Comparison of ENCODE assay signal across 8 cellular contexts in the genomic region with DNA sequence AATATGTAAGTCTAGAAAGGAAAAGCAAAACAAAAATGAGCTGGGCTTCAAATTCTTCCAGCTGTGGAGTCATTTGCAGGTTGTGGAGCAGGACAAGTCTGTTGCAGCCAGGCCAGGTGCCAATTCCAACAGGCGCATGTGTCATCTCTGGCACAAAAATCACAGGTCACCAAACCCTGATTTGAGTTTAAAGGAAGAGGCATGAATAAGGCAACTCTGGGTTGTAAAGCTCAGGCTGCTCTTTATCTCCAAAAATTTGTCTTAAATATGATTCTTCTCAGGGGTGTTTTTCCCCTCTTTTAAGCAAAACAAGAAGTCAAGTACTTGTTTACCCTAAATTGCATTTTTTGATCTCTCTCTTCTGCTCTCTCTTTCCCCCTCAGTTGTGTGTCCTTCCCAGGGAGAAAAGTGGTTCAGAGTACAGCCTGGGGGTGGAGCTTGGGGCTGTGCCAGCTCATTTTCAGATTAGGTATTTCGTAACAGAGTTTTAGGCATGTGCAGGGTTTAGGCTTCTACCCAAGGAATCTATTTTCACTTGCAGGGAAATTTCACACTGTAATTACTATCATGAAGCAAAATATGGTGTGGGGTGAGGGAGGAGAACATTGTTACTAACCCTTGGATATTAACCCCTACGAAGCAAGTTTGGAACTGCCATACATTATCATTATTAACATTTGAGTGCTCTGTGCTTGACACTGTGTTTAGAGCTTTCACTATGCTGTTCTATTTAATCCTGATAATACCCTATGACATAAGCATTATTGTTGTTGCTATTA. TPM values are rescaled to one million over a fixed set of nuclear protein-coding genes. Genes with fewer than 3 reads are reported as not detected.
DNase-seq lines count a peak whose midpoint lies in the region; ATAC-seq and TF ChIP-seq lines count a peak whose summit lies in the region.

No MANE protein-coding gene starts in this region.

- H3K36me3 ChIP-seq in osteoblast (ENCODE audit: insufficient read depth, low read length): no peaks in the 10 kb centered on the region

- peaks cover 15% of the 10 kb centered on the region for H3K4me1 ChIP-seq in osteoblast (ENCODE audit: insufficient read depth, low read length)

- peak overlapping the region; percentile 73 for H3K4me2 ChIP-seq in osteoblast (ENCODE audit: insufficient read depth, low read length)

- no peaks in the 10 kb centered on the region for H3K9me3 ChIP-seq in osteoblast (ENCODE audit: low read depth, low read length)

- no peaks in the 10 kb centered on the region for H3K79me2 ChIP-seq in osteoblast (ENCODE audit: insufficient read depth, low read length)

- H3K27me3 ChIP-seq in osteoblast (ENCODE audit: insufficient read depth, low read length): no peaks in the 10 kb centered on the region

- H3K27ac ChIP-seq in osteoblast (ENCODE audit: low read depth, low read length): no peak overlapping the region

- H2AFZ ChIP-seq in osteoblast (ENCODE audit: low read length): peak overlapping the region; percentile 0

- H4K20me1 ChIP-seq in osteoblast (ENCODE audit: insufficient read depth, low read length): no peaks in the 10 kb centered on the region

- DNase-seq in AG09319 (ENCODE audit: extremely low read depth, low read depth) (peak; percentile 45), NCI-H748 treated with DMSO at 0.1 percent for 48 hours (lab: John Stamatoyannopoulos, UW) (peak; percentile 43), fibroblast of gingiva (ENCODE audit: low read depth) (peak; percentile 81), osteoblast (ENCODE audit: insufficient read length, low spot score, missing footprints) (peak; percentile 73)
- DNase-seq in activated CD8-positive, alpha-beta memory T cell treated with anti-CD3 and anti-CD28 coated beads, Interleukin-2, amount 50 U/mL, for 4 hours: peak; percentile 59

- no peak for TF ChIP-seq CTCF in AG09319 (IDR thresholded peaks at IDR 0.05; ENCODE audit: low read depth, low read length)
- TF ChIP-seq CTCF in osteoblast (IDR thresholded peaks at IDR 0.05; ENCODE audit: extremely low read depth, low read depth, low read length): no peak

- H3K4me3 ChIP-seq in osteoblast (ENCODE audit: insufficient read depth, low read length): peak overlapping the region; percentile 22

- ATAC-seq in HG02642 (IDR thresholded peaks at IDR 0.05; ENCODE audit: poor library complexity, unreplicated experiment) (peak; percentile 32), HG02763 (IDR thresholded peaks at IDR 0.05; ENCODE audit: unreplicated experiment) (no peak), HG03342 (IDR thresholded peaks at IDR 0.05; ENCODE audit: unreplicated experiment) (no peak)

RNA-seq across cellular contexts. Expression of a gene that starts 8.3 kb away (rescaled TPM):
- 41.5 and 44.5 TPM in 2 replicates for total RNA-seq in osteoblast
